Comparison of ENCODE assay signal across 8 cellular contexts in the genomic region with DNA sequence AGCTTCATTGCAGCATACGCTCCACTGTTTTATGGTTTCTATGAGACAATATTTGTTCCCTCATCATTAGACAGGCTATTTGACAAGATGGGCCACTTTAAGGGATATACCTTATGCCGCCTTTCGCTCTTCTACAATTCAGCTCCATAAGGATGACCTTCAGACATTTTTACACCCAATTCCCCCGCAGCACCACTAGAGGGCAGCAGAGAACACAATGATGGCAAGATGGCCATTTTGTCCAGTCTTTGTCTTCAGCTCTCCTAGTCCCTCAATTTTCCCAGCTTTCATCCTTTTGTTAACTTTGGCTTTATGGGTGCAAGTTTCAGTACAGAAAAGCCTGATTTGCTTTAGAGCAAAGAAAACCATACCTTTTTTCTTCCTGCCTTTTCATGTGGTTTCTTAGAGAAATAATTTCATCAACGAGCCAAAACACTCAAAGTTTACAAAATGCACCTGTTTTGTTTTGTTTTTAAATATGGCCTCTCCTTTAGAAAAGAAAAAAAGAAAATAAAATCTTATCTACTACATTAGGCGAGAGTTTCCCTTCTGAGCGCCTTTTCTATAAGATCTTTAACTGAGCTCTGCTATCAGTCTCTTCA.
DNase-seq lines count a peak whose midpoint lies in the region; ATAC-seq and TF ChIP-seq lines count a peak whose summit lies in the region.

No MANE protein-coding gene starts in this region.

- TF ChIP-seq CTCF in HFF-Myc (IDR thresholded peaks at IDR 0.05; ENCODE audit: low read depth, low read length, missing control alignments), result peak; percentile 88

- DNase-seq in DMS 273 (lab: John Stamatoyannopoulos, UW; ENCODE audit: unreplicated experiment), result peak; percentile 85
- DNase-seq in HFF-Myc (ENCODE audit: extremely low read depth, low read depth), result peak; percentile 24
- DNase-seq in NCI-H2227 (lab: John Stamatoyannopoulos, UW; ENCODE audit: unreplicated experiment), result peak; percentile 80
- peak; percentile 10 for DNase-seq in activated CD4-positive, alpha-beta T cell treated with anti-CD3 and anti-CD28 coated beads for 1 hour
- DNase-seq in dedifferentiated amniotic fluid mesenchymal stem cell (ENCODE audit: extremely low spot score), result peak; percentile 70
- DNase-seq in lung microvascular endothelial cell (ENCODE audit: low read depth in 2 of 2), result peak; percentile 72 to 81
- peak; percentile 4 for DNase-seq in stimulated activated CD8-positive, alpha-beta memory T cell treated with anti-CD3 and anti-CD28 coated beads, Interleukin-15, amount 100 ng/mL, for 24 hours (ENCODE audit: low read depth)

- no peak for ATAC-seq in GM21381 (IDR thresholded peaks at IDR 0.05; ENCODE audit: unreplicated experiment)

- H3K4me3 ChIP-seq in HFF-Myc (replicated peaks; ENCODE audit: low read depth, low read length), result no peak overlapping the region

Comparison
In these comparisons a context has a peak if more than half of its experiments do, and no peak if none do; other contexts are left out.
1. DNase-seq: peak in every context shown above with its lines; median percentile 85 in DMS 273; 80 in NCI-H2227; 76 in lung microvascular endothelial cell; 70 in dedifferentiated amniotic fluid mesenchymal stem cell; 24 in HFF-Myc; 10 in activated CD4-positive, alpha-beta T cell treated with anti-CD3 and anti-CD28 coated beads for 1 hour; 4 in stimulated activated CD8-positive, alpha-beta memory T cell treated with anti-CD3 and anti-CD28 coated beads, Interleukin-15, amount 100 ng/mL, for 24 hours.